8 cellular contexts compared by ENCODE assay signal in the genomic region with DNA sequence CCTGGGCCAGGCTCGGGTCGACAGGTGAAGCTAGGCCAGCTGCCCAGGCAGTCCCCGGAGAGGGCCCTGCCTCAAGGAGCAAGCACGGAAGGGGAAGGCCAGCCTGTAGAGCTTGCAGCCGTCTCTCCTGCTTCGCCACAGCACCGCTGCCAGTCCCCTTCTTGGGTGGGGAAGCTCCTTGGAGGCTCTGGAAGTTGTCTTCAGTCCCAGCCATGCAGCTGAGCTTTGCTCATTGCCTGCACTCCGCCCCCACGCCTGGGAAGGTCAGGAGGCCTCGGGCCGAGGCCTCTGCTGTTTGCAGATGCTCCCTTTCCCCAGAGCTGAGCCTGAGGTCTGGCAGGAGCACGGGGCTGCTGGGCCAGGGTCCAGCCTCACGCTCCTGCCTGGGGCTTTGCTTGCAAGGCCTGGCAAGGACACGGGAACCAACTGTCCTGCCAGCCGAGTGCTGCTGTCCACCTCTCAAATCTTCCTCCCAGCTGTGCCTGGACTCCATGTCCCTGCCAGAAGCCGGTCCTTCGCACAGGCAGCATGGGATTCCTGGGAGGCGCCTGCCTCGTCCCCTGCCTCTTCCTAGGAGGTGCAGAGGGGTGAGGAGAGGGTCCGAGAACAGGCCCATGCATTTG. TPM values are rescaled to one million over a fixed set of nuclear protein-coding genes. Genes with fewer than 3 reads are reported as not detected.
DNase-seq lines count a peak whose midpoint lies in the region; ATAC-seq and TF ChIP-seq lines count a peak whose summit lies in the region.

No MANE protein-coding gene starts in this region.

- no peak overlapping the region for H3K4me3 ChIP-seq in naive thymus-derived CD4-positive, alpha-beta T cell (ENCODE audit: low read length)
- no peak overlapping the region for H3K4me3 ChIP-seq in uterus

- no peaks in the 10 kb centered on the region for H3K9me3 ChIP-seq in naive thymus-derived CD4-positive, alpha-beta T cell (ENCODE audit: control insufficient read depth in 2 of 3, low read length in 3 of 3)
- no peaks in the 10 kb centered on the region for H3K9me3 ChIP-seq in uterus

- peak overlapping the region; percentile 51 for H3K27ac Mint-ChIP-seq in activated naive CD8-positive, alpha-beta T cell treated with anti-CD3 and anti-CD28 coated beads, Interleukin-2, amount 10 ng/mL, durations not matched to agents 7 days and 5 days
- no peak overlapping the region for H3K27ac Mint-ChIP-seq in activated naive CD8-positive, alpha-beta T cell treated with anti-CD3 and anti-CD28 coated beads for 36 hours
- no peak overlapping the region for H3K27ac Mint-ChIP-seq in glutamatergic neuron (ENCODE audit: unreplicated experiment)
- peak overlapping the region in 6 of 9 donors; percentile 48 to 92 (median 85) for H3K27ac Mint-ChIP-seq in naive thymus-derived CD4-positive, alpha-beta T cell

- no peaks in the 10 kb centered on the region for H3K27me3 ChIP-seq in naive thymus-derived CD4-positive, alpha-beta T cell (ENCODE audit: control insufficient read depth in 2 of 2, insufficient read depth in 2 of 2, low read length in 2 of 2)
- no peaks in the 10 kb centered on the region for H3K27me3 ChIP-seq in uterus

- peaks cover 6% of the 10 kb centered on the region for H3K36me3 Mint-ChIP-seq in activated naive CD8-positive, alpha-beta T cell treated with anti-CD3 and anti-CD28 coated beads, Interleukin-2, amount 10 ng/mL, durations not matched to agents 7 days and 5 days
- H3K36me3 Mint-ChIP-seq in activated naive CD8-positive, alpha-beta T cell treated with anti-CD3 and anti-CD28 coated beads for 36 hours: peaks cover 12% of the 10 kb centered on the region
- no peaks in the 10 kb centered on the region for H3K36me3 Mint-ChIP-seq in glutamatergic neuron (ENCODE audit: unreplicated experiment)
- peaks cover 0 to 11% (median 0%) of the 10 kb centered on the region in 5 donors for H3K36me3 Mint-ChIP-seq in naive thymus-derived CD4-positive, alpha-beta T cell

- no peaks in the 10 kb centered on the region for H3K9me3 Mint-ChIP-seq in activated naive CD8-positive, alpha-beta T cell treated with anti-CD3 and anti-CD28 coated beads, Interleukin-2, amount 10 ng/mL, durations not matched to agents 7 days and 5 days
- no peaks in the 10 kb centered on the region for H3K9me3 Mint-ChIP-seq in activated naive CD8-positive, alpha-beta T cell treated with anti-CD3 and anti-CD28 coated beads for 36 hours
- H3K9me3 Mint-ChIP-seq in glutamatergic neuron (ENCODE audit: unreplicated experiment): peaks cover under 1% of the 10 kb centered on the region
- no peaks in the 10 kb centered on the region for H3K9me3 Mint-ChIP-seq in naive thymus-derived CD4-positive, alpha-beta T cell

- POLR2A ChIA-PET in activated naive CD8-positive, alpha-beta T cell treated with anti-CD3 and anti-CD28 coated beads, Interleukin-2, amount 10 ng/mL, durations not matched to agents 7 days and 5 days (lab: Charles Lee): interaction anchor here (0.5 to 6.5 kb wide), 5 partner anchors 12 to 128 kb away, joined by 3 to 67 read pairs (median 6); partner anchors contain the start of genes C19orf12, PLEKHF1 and POP4
- POLR2A ChIA-PET in naive thymus-derived CD4-positive, alpha-beta T cell (lab: Charles Lee): interaction anchor here (0.8 to 10.0 kb wide), 5 partner anchors 14 to 72 kb away, joined by 3 to 150 read pairs (median 21); partner anchors contain the start of genes C19orf12, PLEKHF1 and POP4

- no peak for ATAC-seq in activated naive CD8-positive, alpha-beta T cell treated with anti-CD3 and anti-CD28 coated beads, Interleukin-2, amount 10 ng/mL, durations not matched to agents 7 days and 5 days (ENCODE audit: low read depth)
- no peak for ATAC-seq in naive thymus-derived CD4-positive, alpha-beta T cell
- ATAC-seq in GM21786 (IDR thresholded peaks at IDR 0.05; ENCODE audit: unreplicated experiment) (no peak), GM19324 (IDR thresholded peaks at IDR 0.05; ENCODE audit: low FRiP score, unreplicated experiment) (no peak)

- no peak for TF ChIP-seq POLR2A in uterus (IDR thresholded peaks at IDR 0.05)

- peaks cover 32% of the 10 kb centered on the region for H3K4me1 Mint-ChIP-seq in activated naive CD8-positive, alpha-beta T cell treated with anti-CD3 and anti-CD28 coated beads, Interleukin-2, amount 10 ng/mL, durations not matched to agents 7 days and 5 days
- peaks cover 53% of the 10 kb centered on the region for H3K4me1 Mint-ChIP-seq in activated naive CD8-positive, alpha-beta T cell treated with anti-CD3 and anti-CD28 coated beads for 36 hours
- peaks cover 2% of the 10 kb centered on the region for H3K4me1 Mint-ChIP-seq in glutamatergic neuron (ENCODE audit: low read depth, unreplicated experiment)
- H3K4me1 Mint-ChIP-seq in naive thymus-derived CD4-positive, alpha-beta T cell: peaks cover 47 to 93% (median 63%) of the 10 kb centered on the region in 7 donors

- peaks cover 88 to 91% of the 10 kb centered on the region in 2 donors for H3K4me1 ChIP-seq in naive thymus-derived CD4-positive, alpha-beta T cell (ENCODE audit: control insufficient read depth in 2 of 2, insufficient read depth in 2 of 2, low read length in 2 of 2)
- H3K4me1 ChIP-seq in uterus: peaks cover 0 to 19% of the 10 kb centered on the region in 2 donors

- CTCF ChIA-PET in naive thymus-derived CD4-positive, alpha-beta T cell (lab: Charles Lee): interaction anchor here (1.4 to 2.7 kb wide), 5 partner anchors 11 to 68 kb away, joined by 3 to 21 read pairs (median 9); partner anchors contain the start of gene C19orf12

- no peaks in the 10 kb centered on the region for H3K27me3 Mint-ChIP-seq in activated naive CD8-positive, alpha-beta T cell treated with anti-CD3 and anti-CD28 coated beads, Interleukin-2, amount 10 ng/mL, durations not matched to agents 7 days and 5 days
- no peaks in the 10 kb centered on the region for H3K27me3 Mint-ChIP-seq in activated naive CD8-positive, alpha-beta T cell treated with anti-CD3 and anti-CD28 coated beads for 36 hours
- H3K27me3 Mint-ChIP-seq in glutamatergic neuron (ENCODE audit: unreplicated experiment): peaks cover 6% of the 10 kb centered on the region
- no peaks in the 10 kb centered on the region for H3K27me3 Mint-ChIP-seq in naive thymus-derived CD4-positive, alpha-beta T cell

- intact Hi-C loops in naive thymus-derived CD4-positive, alpha-beta T cell (cut with micrococcal nuclease): no loop called here
- intact Hi-C loops in uterus (cut with DNase I; ENCODE audit: low total_unique reads): no loop called here

- DNase-seq in activated naive CD8-positive, alpha-beta T cell treated with anti-CD3 and anti-CD28 coated beads, Interleukin-2, amount 10 ng/mL, durations not matched to agents 7 days and 5 days: no peak
- no peak for DNase-seq in activated naive CD8-positive, alpha-beta T cell treated with anti-CD3 and anti-CD28 coated beads for 36 hours
- DNase-seq in glutamatergic neuron: peak; percentile 56
- DNase-seq in naive thymus-derived CD4-positive, alpha-beta T cell: no peak
- DNase-seq in uterus: peak; percentile 75 to 89
- DNase-seq in iPS-NIHi11 (ENCODE audit: low spot score): no peak

- H3K4me3 Mint-ChIP-seq in activated naive CD8-positive, alpha-beta T cell treated with anti-CD3 and anti-CD28 coated beads, Interleukin-2, amount 10 ng/mL, durations not matched to agents 7 days and 5 days: no peak overlapping the region
- no peak overlapping the region for H3K4me3 Mint-ChIP-seq in activated naive CD8-positive, alpha-beta T cell treated with anti-CD3 and anti-CD28 coated beads for 36 hours
- H3K4me3 Mint-ChIP-seq in glutamatergic neuron (ENCODE audit: unreplicated experiment): no peak overlapping the region
- peak overlapping the region in 3 of 10 donors; percentile 12 to 68 (median 65) for H3K4me3 Mint-ChIP-seq in naive thymus-derived CD4-positive, alpha-beta T cell

- TF ChIP-seq CTCF in glutamatergic neuron (IDR thresholded peaks at IDR 0.05; ENCODE audit: partially characterized antibody, unreplicated experiment): no peak
- TF ChIP-seq CTCF in uterus (IDR thresholded peaks at IDR 0.05): no peak

- peaks cover 11 to 34% (median 12%) of the 10 kb centered on the region in 3 experiments for H3K36me3 ChIP-seq in naive thymus-derived CD4-positive, alpha-beta T cell (ENCODE audit: control insufficient read depth in 2 of 3, insufficient read depth in 3 of 3, low read length in 3 of 3)
- no peaks in the 10 kb centered on the region for H3K36me3 ChIP-seq in uterus

- H3K27ac ChIP-seq in naive thymus-derived CD4-positive, alpha-beta T cell (ENCODE audit: low read depth, low read length): no peak overlapping the region
- peak overlapping the region; percentile 63 to 70 for H3K27ac ChIP-seq in uterus

RNA-seq across cellular contexts. Expression of gene PLEKHF1, which starts 13.3 kb away (rescaled TPM):
- 10 to 100 TPM; 33.3 to 35.9 TPM for total RNA-seq in activated naive CD8-positive, alpha-beta T cell treated with anti-CD3 and anti-CD28 coated beads, Interleukin-2, amount 10 ng/mL, durations not matched to agents 7 days and 5 days
- 10 to 100 TPM; 21.7 to 22.2 TPM for total RNA-seq in activated naive CD8-positive, alpha-beta T cell treated with anti-CD3 and anti-CD28 coated beads for 36 hours
- total RNA-seq in glutamatergic neuron (ENCODE audit: unreplicated experiment): 0.96 TPM
- total RNA-seq in naive thymus-derived CD4-positive, alpha-beta T cell: 10 to 100 TPM; 11.1 to 47.2 (median 17.5) TPM
- polyA plus RNA-seq in naive thymus-derived CD4-positive, alpha-beta T cell: 10 to 100 TPM; 11.5 to 37.6 TPM
- total RNA-seq in uterus: 10 to 100 TPM in 3 of 4 donors, 1 to 10 TPM in 1; 7.4 to 35.9 (median 19.7) TPM

RNA-seq across cellular contexts. Expression of gene C19orf12, which starts 36.5 kb away (rescaled TPM):
- total RNA-seq in activated naive CD8-positive, alpha-beta T cell treated with anti-CD3 and anti-CD28 coated beads, Interleukin-2, amount 10 ng/mL, durations not matched to agents 7 days and 5 days: 10 to 100 TPM; 31.8 to 38.2 TPM
- total RNA-seq in activated naive CD8-positive, alpha-beta T cell treated with anti-CD3 and anti-CD28 coated beads for 36 hours: 10 to 100 TPM; 30.9 to 32.3 TPM
- 66.7 TPM for total RNA-seq in glutamatergic neuron (ENCODE audit: unreplicated experiment)
- total RNA-seq in naive thymus-derived CD4-positive, alpha-beta T cell: 10 to 100 TPM; 19.8 to 51.5 (median 24.6) TPM
- 10 to 100 TPM; 17.6 to 23.3 TPM for polyA plus RNA-seq in naive thymus-derived CD4-positive, alpha-beta T cell
- total RNA-seq in uterus: 10 to 100 TPM in 3 of 4 donors, 1 to 10 TPM in 1; 8.5 to 35.0 (median 31.5) TPM

Comparison
In these comparisons a context has a peak if more than half of its experiments do, and no peak if none do; other contexts are left out.
1. H3K27ac Mint-ChIP-seq: peak in activated naive CD8-positive, alpha-beta T cell treated with anti-CD3 and anti-CD28 coated beads, Interleukin-2, amount 10 ng/mL, durations not matched to agents 7 days and 5 days (single experiment) and naive thymus-derived CD4-positive, alpha-beta T cell (6 of 9); none in activated naive CD8-positive, alpha-beta T cell treated with anti-CD3 and anti-CD28 coated beads for 36 hours (single experiment) and glutamatergic neuron (single experiment).
2. DNase-seq: peak in glutamatergic neuron (single experiment) and uterus (2 of 2); none in activated naive CD8-positive, alpha-beta T cell treated with anti-CD3 and anti-CD28 coated beads, Interleukin-2, amount 10 ng/mL, durations not matched to agents 7 days and 5 days (single experiment), activated naive CD8-positive, alpha-beta T cell treated with anti-CD3 and anti-CD28 coated beads for 36 hours (single experiment), naive thymus-derived CD4-positive, alpha-beta T cell (0 of 9) and iPS-NIHi11 (single experiment).